ENCODE assay signal across 9 cellular contexts in genomic region chr9:77897292-77897691, GRCh38.
A peak's percentile ranks its signal among the peaks of the same experiment; 100 is the strongest.
DNase-seq lines count a peak whose midpoint lies in the region; ATAC-seq and TF ChIP-seq lines count a peak whose summit lies in the region.
"Had no signal": no experiment of that assay in that cellular context is flagged by ENCODE, and none has a peak within 500 bp of the region (broad histone marks: within the 10 kb centered on the region; RNA-seq: fewer than 3 reads in every experiment).

No MANE protein-coding gene starts in this region.

- peak overlapping the region; percentile 31 for H3K9ac ChIP-seq in adipocyte (ENCODE audit: low read length)

- no peak overlapping the region for H3K4me3 ChIP-seq in BE2C (ENCODE audit: low read depth, low read length)
- no peak overlapping the region for H3K4me3 ChIP-seq in Jurkat, Clone E6-1 (ENCODE audit: low read length)
- H3K4me3 ChIP-seq in adipocyte (ENCODE audit: low read length), result no peak overlapping the region

- H3K4me3 Mint-ChIP-seq in glutamatergic neuron (ENCODE audit: unreplicated experiment), result no peak overlapping the region

- no peak overlapping the region for H3K27ac Mint-ChIP-seq in glutamatergic neuron (ENCODE audit: unreplicated experiment)

- peak; percentile 64 for DNase-seq in BE2C
- DNase-seq in Jurkat, Clone E6-1 (ENCODE audit: low read depth, low spot score), result peak; percentile 55
- DNase-seq in adipocyte (ENCODE audit: low read depth), result no peak
- DNase-seq in left colon, result no peak
- DNase-seq in activated CD4-positive, alpha-beta T cell treated with anti-CD3 and anti-CD28 coated beads for 1 hour, result no peak
- DNase-seq in glutamatergic neuron, result no peak
- DNase-seq: activated naive CD4-positive, alpha-beta T cell had no signal

- peaks cover 6% of the 10 kb centered on the region for H3K36me3 ChIP-seq in BE2C
- H3K36me3 ChIP-seq in adipocyte (ENCODE audit: control insufficient read depth, insufficient read depth, low read length, severe bottlenecking), result no peaks in the 10 kb centered on the region

- intact Hi-C loops in left colon (cut with DNase I, micrococcal nuclease), result no loop called here

- H3K9me3 Mint-ChIP-seq in glutamatergic neuron (ENCODE audit: unreplicated experiment), result peaks cover 2% of the 10 kb centered on the region

- no peaks in the 10 kb centered on the region for H3K9me3 ChIP-seq in BE2C
- H3K9me3 ChIP-seq in adipocyte (ENCODE audit: control insufficient read depth, low read length), result no peaks in the 10 kb centered on the region

- H3K36me3 Mint-ChIP-seq in glutamatergic neuron (ENCODE audit: unreplicated experiment), result no peaks in the 10 kb centered on the region

- TF ChIP-seq CTCF in BE2C (IDR thresholded peaks at IDR 0.05; ENCODE audit: low read depth, low read length) (peak; percentile 55), glutamatergic neuron (IDR thresholded peaks at IDR 0.05; ENCODE audit: partially characterized antibody, unreplicated experiment) (no peak)

- peaks cover 2% of the 10 kb centered on the region for H3K27me3 Mint-ChIP-seq in glutamatergic neuron (ENCODE audit: unreplicated experiment)

- no peaks in the 10 kb centered on the region for H3K27me3 ChIP-seq in BE2C
- no peaks in the 10 kb centered on the region for H3K27me3 ChIP-seq in adipocyte (replicated peaks; ENCODE audit: control insufficient read depth, insufficient read depth, low read length)

- peaks cover under 1% of the 10 kb centered on the region for H3K4me1 Mint-ChIP-seq in glutamatergic neuron (ENCODE audit: low read depth, unreplicated experiment)

- ATAC-seq in left colon, result peak; percentile 29
- ATAC-seq in GM21619 (IDR thresholded peaks at IDR 0.05; ENCODE audit: unreplicated experiment), result no peak
- no peak for ATAC-seq in HG03175 (IDR thresholded peaks at IDR 0.05; ENCODE audit: unreplicated experiment)

- H3K4me1 ChIP-seq in BE2C, result peaks cover 17% of the 10 kb centered on the region
- H3K4me1 ChIP-seq in adipocyte (ENCODE audit: control insufficient read depth, insufficient read depth, low read length), result peaks cover 12% of the 10 kb centered on the region

Comparison
In these comparisons a context has a peak if more than half of its experiments do, and no peak if none do; other contexts are left out.
1. DNase-seq: peak in BE2C (single experiment) and Jurkat, Clone E6-1 (single experiment); none in adipocyte (single experiment), left colon (0 of 2), activated CD4-positive, alpha-beta T cell treated with anti-CD3 and anti-CD28 coated beads for 1 hour (single experiment) and glutamatergic neuron (single experiment).